ENCODE assay signal across 29 cellular contexts in the genomic region with DNA sequence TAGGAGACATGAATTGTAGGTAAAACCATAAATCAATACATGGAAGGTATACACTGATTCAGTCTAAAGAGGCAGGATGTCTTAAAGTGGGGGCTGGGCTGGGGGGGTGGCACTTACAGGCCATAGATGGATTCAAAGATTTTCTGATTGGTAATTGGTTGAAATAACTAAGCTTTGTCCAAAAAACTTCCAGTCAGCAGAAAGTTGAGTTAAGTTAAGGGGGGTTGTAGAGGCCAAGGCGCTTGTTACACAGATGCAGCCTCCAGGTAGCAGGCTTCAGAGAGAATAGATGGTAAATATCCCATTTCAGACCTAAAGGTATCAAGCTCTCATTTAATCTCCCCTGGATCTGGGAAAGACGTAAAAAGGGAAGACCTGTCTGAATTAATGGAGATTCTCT.
"Had no signal": no experiment of that assay in that cellular context is flagged by ENCODE, and none has a peak within 500 bp of the region (broad histone marks: within the 10 kb centered on the region; RNA-seq: fewer than 3 reads in every experiment).

No MANE protein-coding gene starts in this region.

- H3K27me3 Mint-ChIP-seq: dendritic cell treated with granulocyte-macrophage colony-stimulating factor and Interleukin-4, amounts not matched to agents 40 ng/mL and 50 ng/mL, for 4 days; effector memory CD8-positive, alpha-beta T cell had no signal

- H3K9me3 Mint-ChIP-seq: endodermal cell had no signal

- FAIRE-seq: colon, endometrium, endothelial cell of umbilical vein, frontal cortex had no signal

- H3K9me3 ChIP-seq: colonic mucosa, esophagus muscularis mucosa, esophagus squamous epithelium, gastrocnemius medialis, gastroesophageal sphincter, heart left ventricle, heart right ventricle had no signal

- H3K4me1 ChIP-seq: colonic mucosa, esophagus muscularis mucosa, esophagus squamous epithelium, foreskin keratinocyte, gastrocnemius medialis, gastroesophageal sphincter, heart left ventricle, heart right ventricle had no signal

- H3K4me3 ChIP-seq: colonic mucosa, coronary artery, dorsolateral prefrontal cortex, esophagus muscularis mucosa, esophagus squamous epithelium, gastrocnemius medialis, gastroesophageal sphincter, heart left ventricle, heart right ventricle had no signal

- H3K27me3 ChIP-seq: colonic mucosa, dorsolateral prefrontal cortex, esophagus muscularis mucosa, esophagus squamous epithelium, foreskin keratinocyte, gastrocnemius medialis, gastroesophageal sphincter, heart left ventricle, heart right ventricle had no signal

- H3K4me3 Mint-ChIP-seq: dendritic cell treated with granulocyte-macrophage colony-stimulating factor and Interleukin-4, amounts not matched to agents 40 ng/mL and 50 ng/mL, for 4 days; effector memory CD8-positive, alpha-beta T cell; endodermal cell had no signal

- H3K27ac Mint-ChIP-seq: dendritic cell treated with granulocyte-macrophage colony-stimulating factor and Interleukin-4, amounts not matched to agents 40 ng/mL and 50 ng/mL, for 4 days; effector memory CD8-positive, alpha-beta T cell; endodermal cell had no signal

- H3K36me3 ChIP-seq: colonic mucosa, esophagus muscularis mucosa, esophagus squamous epithelium, gastrocnemius medialis, gastroesophageal sphincter, heart left ventricle, heart right ventricle had no signal

- ATAC-seq: effector memory CD8-positive, alpha-beta T cell; esophagus mucosa; foreskin keratinocyte; gastrocnemius medialis; gastroesophageal sphincter; heart left ventricle; heart right ventricle had no signal

- DNase-seq: colonic mucosa; cortex of kidney; dermis blood vessel endothelial cell; dorsolateral prefrontal cortex; effector CD4-positive, alpha-beta T cell; effector CD8-positive, alpha-beta T cell; effector memory CD4-positive, alpha-beta T cell; effector memory CD8-positive, alpha-beta T cell; endodermal cell; erythroblast; esophagus squamous epithelium; foreskin fibroblast; foreskin keratinocyte; foreskin melanocyte; gastrocnemius medialis; glutamatergic neuron; head of caudate nucleus; heart left ventricle; heart right ventricle had no signal

- H3K27ac ChIP-seq: colonic mucosa, coronary artery, dorsolateral prefrontal cortex, epithelial cell of prostate, esophagus muscularis mucosa, esophagus squamous epithelium, foreskin keratinocyte, gastrocnemius medialis, gastroesophageal sphincter, heart left ventricle, heart right ventricle had no signal
